Comparison of ENCODE assay signal across 21 cellular contexts in the genomic region with DNA sequence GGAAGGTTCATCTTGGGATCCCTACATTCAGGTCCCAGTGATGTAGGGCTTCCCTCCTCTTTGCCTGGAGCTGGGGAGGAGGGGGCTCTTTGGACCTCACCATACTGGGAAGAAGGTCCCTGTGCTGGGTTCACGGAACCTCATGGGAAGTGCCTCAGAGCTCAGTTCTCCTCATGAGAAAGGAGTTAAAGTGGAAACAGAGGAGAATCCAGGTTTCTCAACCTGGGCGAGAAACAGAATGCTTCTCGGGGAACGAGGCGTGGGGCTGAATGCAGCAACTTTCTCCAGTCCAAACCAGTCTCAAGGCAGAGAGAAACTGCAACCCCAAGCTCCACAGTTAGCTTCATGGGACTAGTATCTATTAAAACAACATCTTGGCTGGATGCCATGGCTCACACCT.
"Had no signal": no experiment of that assay in that cellular context is flagged by ENCODE, and none has a peak within 500 bp of the region (broad histone marks: within the 10 kb centered on the region; RNA-seq: fewer than 3 reads in every experiment).

No MANE protein-coding gene starts in this region.

- H3K4me3 ChIP-seq: SJSA1, SK-N-MC had no signal

- H3K9me3 ChIP-seq: SJSA1 had no signal

- H3K27me3 ChIP-seq: SJSA1 had no signal

- FAIRE-seq: HTR-8/SVneo, RCC 7860 had no signal

- H3K36me3 ChIP-seq: SJSA1 had no signal

- H3K27ac ChIP-seq: HL-60, SJSA1, SK-N-MC had no signal

- H3K4me1 ChIP-seq: SJSA1 had no signal

- DNase-seq: KBM-7, NCI-H1092, NCI-H1105 treated with DMSO at 0.1 percent for 48 hours, NCI-H1417 treated with DMSO at 0.1 percent for 48 hours, NCI-H146, NCI-H1694 treated with DMSO at 0.1 percent for 48 hours, NCI-H1930, NCI-H2081, NCI-H2107, NCI-H2227 treated with DMSO at 0.1 percent for 48 hours, NCI-H524, NCI-H526 treated with DMSO at 0.1 percent for 48 hours, NCI-H748 treated with DMSO at 0.1 percent for 48 hours, Right ventricle myocardium superior, RPMI8226, SIG-M5 had no signal
